Comparison of ENCODE assay signal across 1 cellular context in the genomic region with DNA sequence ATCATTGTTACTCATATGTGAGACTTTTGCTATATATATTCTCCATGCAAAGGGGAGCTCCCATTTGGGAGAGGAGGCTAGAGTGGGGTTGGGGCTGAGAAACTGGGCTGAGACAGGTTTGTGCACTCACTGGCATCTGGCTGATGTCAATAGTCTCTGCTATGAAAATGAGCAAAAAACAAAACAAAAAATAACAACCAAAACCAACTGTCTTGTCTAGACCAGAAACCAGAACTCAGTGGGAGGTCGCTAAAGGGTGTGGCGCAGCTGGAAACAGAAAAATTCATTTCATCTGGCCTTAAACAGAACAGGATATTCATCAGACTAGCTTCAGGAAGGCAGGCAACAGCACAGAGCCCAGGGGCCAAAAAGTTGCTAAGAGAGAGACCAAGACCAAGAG.
TF ChIP-seq lines count a peak whose summit lies in the region.

No MANE protein-coding gene starts in this region.

TF ChIP-seq in GM23338, 12 proteins besides CTCF, POLR2A, EP300 and RAD21 (continued from another document):
- TF ChIP-seq, protein P1, sequence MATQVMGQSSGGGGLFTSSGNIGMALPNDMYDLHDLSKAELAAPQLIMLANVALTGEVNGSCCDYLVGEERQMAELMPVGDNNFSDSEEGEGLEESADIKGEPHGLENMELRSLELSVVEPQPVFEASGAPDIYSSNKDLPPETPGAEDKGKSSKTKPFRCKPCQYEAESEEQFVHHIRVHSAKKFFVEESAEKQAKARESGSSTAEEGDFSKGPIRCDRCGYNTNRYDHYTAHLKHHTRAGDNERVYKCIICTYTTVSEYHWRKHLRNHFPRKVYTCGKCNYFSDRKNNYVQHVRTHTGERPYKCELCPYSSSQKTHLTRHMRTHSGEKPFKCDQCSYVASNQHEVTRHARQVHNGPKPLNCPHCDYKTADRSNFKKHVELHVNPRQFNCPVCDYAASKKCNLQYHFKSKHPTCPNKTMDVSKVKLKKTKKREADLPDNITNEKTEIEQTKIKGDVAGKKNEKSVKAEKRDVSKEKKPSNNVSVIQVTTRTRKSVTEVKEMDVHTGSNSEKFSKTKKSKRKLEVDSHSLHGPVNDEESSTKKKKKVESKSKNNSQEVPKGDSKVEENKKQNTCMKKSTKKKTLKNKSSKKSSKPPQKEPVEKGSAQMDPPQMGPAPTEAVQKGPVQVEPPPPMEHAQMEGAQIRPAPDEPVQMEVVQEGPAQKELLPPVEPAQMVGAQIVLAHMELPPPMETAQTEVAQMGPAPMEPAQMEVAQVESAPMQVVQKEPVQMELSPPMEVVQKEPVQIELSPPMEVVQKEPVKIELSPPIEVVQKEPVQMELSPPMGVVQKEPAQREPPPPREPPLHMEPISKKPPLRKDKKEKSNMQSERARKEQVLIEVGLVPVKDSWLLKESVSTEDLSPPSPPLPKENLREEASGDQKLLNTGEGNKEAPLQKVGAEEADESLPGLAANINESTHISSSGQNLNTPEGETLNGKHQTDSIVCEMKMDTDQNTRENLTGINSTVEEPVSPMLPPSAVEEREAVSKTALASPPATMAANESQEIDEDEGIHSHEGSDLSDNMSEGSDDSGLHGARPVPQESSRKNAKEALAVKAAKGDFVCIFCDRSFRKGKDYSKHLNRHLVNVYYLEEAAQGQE (IDR thresholded peaks at IDR 0.05; ENCODE audit: unreplicated experiment): no peak
- no peak for TF ChIP-seq ZNF114 (CRISPR knock-in tag; IDR thresholded peaks at IDR 0.05)
- TF ChIP-seq CREB1 (CRISPR knock-in tag; IDR thresholded peaks at IDR 0.05; ENCODE audit: low read depth): no peak
- TF ChIP-seq NANOG (IDR thresholded peaks at IDR 0.05; ENCODE audit: borderline replicate concordance): no peak
- TF ChIP-seq, protein P2, sequence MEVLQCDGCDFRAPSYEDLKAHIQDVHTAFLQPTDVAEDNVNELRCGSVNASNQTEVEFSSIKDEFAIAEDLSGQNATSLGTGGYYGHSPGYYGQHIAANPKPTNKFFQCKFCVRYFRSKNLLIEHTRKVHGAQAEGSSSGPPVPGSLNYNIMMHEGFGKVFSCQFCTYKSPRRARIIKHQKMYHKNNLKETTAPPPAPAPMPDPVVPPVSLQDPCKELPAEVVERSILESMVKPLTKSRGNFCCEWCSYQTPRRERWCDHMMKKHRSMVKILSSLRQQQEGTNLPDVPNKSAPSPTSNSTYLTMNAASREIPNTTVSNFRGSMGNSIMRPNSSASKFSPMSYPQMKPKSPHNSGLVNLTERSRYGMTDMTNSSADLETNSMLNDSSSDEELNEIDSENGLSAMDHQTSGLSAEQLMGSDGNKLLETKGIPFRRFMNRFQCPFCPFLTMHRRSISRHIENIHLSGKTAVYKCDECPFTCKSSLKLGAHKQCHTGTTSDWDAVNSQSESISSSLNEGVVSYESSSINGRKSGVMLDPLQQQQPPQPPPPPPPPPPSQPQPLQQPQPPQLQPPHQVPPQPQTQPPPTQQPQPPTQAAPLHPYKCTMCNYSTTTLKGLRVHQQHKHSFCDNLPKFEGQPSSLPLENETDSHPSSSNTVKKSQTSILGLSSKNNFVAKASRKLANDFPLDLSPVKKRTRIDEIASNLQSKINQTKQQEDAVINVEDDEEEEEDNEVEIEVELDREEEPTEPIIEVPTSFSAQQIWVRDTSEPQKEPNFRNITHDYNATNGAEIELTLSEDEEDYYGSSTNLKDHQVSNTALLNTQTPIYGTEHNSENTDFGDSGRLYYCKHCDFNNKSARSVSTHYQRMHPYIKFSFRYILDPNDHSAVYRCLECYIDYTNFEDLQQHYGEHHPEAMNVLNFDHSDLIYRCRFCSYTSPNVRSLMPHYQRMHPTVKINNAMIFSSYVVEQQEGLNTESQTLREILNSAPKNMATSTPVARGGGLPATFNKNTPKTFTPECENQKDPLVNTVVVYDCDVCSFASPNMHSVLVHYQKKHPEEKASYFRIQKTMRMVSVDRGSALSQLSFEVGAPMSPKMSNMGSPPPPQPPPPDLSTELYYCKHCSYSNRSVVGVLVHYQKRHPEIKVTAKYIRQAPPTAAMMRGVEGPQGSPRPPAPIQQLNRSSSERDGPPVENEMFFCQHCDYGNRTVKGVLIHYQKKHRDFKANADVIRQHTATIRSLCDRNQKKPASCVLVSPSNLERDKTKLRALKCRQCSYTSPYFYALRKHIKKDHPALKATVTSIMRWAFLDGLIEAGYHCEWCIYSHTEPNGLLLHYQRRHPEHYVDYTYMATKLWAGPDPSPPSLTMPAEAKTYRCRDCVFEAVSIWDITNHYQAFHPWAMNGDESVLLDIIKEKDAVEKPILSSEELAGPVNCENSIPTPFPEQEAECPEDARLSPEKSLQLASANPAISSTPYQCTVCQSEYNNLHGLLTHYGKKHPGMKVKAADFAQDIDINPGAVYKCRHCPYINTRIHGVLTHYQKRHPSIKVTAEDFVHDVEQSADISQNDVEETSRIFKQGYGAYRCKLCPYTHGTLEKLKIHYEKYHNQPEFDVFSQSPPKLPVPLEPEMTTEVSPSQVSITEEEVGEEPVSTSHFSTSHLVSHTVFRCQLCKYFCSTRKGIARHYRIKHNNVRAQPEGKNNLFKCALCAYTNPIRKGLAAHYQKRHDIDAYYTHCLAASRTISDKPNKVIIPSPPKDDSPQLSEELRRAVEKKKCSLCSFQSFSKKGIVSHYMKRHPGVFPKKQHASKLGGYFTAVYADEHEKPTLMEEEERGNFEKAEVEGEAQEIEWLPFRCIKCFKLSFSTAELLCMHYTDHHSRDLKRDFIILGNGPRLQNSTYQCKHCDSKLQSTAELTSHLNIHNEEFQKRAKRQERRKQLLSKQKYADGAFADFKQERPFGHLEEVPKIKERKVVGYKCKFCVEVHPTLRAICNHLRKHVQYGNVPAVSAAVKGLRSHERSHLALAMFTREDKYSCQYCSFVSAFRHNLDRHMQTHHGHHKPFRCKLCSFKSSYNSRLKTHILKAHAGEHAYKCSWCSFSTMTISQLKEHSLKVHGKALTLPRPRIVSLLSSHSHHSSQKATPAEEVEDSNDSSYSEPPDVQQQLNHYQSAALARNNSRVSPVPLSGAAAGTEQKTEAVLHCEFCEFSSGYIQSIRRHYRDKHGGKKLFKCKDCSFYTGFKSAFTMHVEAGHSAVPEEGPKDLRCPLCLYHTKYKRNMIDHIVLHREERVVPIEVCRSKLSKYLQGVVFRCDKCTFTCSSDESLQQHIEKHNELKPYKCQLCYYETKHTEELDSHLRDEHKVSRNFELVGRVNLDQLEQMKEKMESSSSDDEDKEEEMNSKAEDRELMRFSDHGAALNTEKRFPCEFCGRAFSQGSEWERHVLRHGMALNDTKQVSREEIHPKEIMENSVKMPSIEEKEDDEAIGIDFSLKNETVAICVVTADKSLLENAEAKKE (CRISPR knock-in tag; IDR thresholded peaks at IDR 0.05): no peak
- TF ChIP-seq, protein P3, sequence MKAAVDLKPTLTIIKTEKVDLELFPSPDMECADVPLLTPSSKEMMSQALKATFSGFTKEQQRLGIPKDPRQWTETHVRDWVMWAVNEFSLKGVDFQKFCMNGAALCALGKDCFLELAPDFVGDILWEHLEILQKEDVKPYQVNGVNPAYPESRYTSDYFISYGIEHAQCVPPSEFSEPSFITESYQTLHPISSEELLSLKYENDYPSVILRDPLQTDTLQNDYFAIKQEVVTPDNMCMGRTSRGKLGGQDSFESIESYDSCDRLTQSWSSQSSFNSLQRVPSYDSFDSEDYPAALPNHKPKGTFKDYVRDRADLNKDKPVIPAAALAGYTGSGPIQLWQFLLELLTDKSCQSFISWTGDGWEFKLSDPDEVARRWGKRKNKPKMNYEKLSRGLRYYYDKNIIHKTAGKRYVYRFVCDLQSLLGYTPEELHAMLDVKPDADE (IDR thresholded peaks at IDR 0.05): no peak
- TF ChIP-seq POLR2AphosphoS5 (IDR thresholded peaks at IDR 0.05; ENCODE audit: low read depth): no peak
- no peak for TF ChIP-seq EZH2 (IDR thresholded peaks at IDR 0.05; ENCODE audit: low read depth, unreplicated experiment)
- no peak for TF ChIP-seq STAT1 (IDR thresholded peaks at IDR 0.05; ENCODE audit: unreplicated experiment)
